Comparison of ENCODE assay signal across 29 cellular contexts in the genomic region with DNA sequence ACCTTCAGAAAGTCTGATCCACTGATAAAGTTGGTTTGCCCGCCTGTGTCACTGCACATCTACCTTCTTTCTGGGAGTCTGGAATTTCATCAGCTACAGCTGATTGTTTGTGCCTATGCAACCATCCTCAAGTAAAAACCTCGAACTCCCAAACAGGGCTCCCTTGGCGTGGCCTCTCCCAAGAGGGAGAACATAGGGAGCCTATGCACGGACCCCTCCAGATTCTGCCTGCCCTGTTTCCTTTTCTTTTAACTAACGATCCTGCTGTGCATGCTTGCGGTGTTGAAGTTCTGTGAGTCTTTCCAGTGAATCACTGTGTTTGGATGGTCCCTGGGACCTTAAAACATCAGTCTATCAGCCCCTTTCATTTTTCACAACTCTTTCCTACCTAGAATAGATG.
"Had no signal": no experiment of that assay in that cellular context is flagged by ENCODE, and none has a peak within 500 bp of the region (broad histone marks: within the 10 kb centered on the region; RNA-seq: fewer than 3 reads in every experiment).

No MANE protein-coding gene starts in this region.

- H3K4me1 Mint-ChIP-seq: immature natural killer cell; natural killer cell; stimulated activated naive CD8-positive, alpha-beta T cell treated with anti-CD3 and anti-CD28 coated beads, Interleukin-15, amount 100 ng/mL, for 72 hours had no signal

- DNase-seq: colonic mucosa; effector CD8-positive, alpha-beta T cell; foreskin keratinocyte; heart left ventricle; immature natural killer cell; islet precursor cell; kidney glomerular epithelial cell; left ventricle myocardium superior; lower lobe of right lung; natural killer cell; nucleus accumbens; stimulated activated CD4-positive, alpha-beta T cell treated with anti-CD3 and anti-CD28 coated beads, Interleukin-12 subunit alpha, Interleukin-12 subunit beta, amount 100 ng/mL, for 4 hours; stimulated activated CD4-positive, alpha-beta T cell treated with anti-CD3 and anti-CD28 coated beads, Interleukin-1b, Interleukin-23, amount 100 ng/mL, for 48 hours; stimulated activated CD4-positive, alpha-beta T cell treated with anti-CD3 and anti-CD28 coated beads, Interleukin-4, amount 100 ng/mL, for 1 hour; stimulated activated CD8-positive, alpha-beta memory T cell treated with anti-CD3 and anti-CD28 coated beads, Interleukin-4, amount 100 ng/mL, for 48 hours; stimulated activated naive CD4-positive, alpha-beta T cell; stimulated activated naive CD8-positive, alpha-beta T cell treated with anti-CD3 and anti-CD28 coated beads, Interleukin-15, amount 100 ng/mL, for 72 hours; transverse colon had no signal

- FAIRE-seq: endothelial cell of umbilical vein had no signal

- H3K4me1 ChIP-seq: colonic mucosa, esophagus muscularis mucosa, foreskin keratinocyte, gastroesophageal sphincter, heart left ventricle, lower lobe of right lung, prostate gland, right atrium auricular region, suprapubic skin, transverse colon, vagina had no signal

- H2AFZ ChIP-seq: hepatocyte had no signal

- H3K27ac Mint-ChIP-seq: dendritic cell treated with granulocyte-macrophage colony-stimulating factor and Interleukin-4, amounts not matched to agents 40 ng/mL and 50 ng/mL, for 4 days; immature natural killer cell; natural killer cell had no signal

- H3K36me3 ChIP-seq: colonic mucosa, esophagus muscularis mucosa, gastroesophageal sphincter, heart left ventricle, lower lobe of right lung, prostate gland, right atrium auricular region, suprapubic skin, transverse colon, vagina had no signal

- H3K4me3 Mint-ChIP-seq: dendritic cell treated with granulocyte-macrophage colony-stimulating factor and Interleukin-4, amounts not matched to agents 40 ng/mL and 50 ng/mL, for 4 days; immature natural killer cell; natural killer cell; stimulated activated naive CD8-positive, alpha-beta T cell treated with anti-CD3 and anti-CD28 coated beads, Interleukin-15, amount 100 ng/mL, for 72 hours had no signal

- H3K4me2 ChIP-seq: hepatocyte, smooth muscle cell had no signal

- H3K4me3 ChIP-seq: colonic mucosa, esophagus muscularis mucosa, gastroesophageal sphincter, heart left ventricle, hepatocyte, lower lobe of right lung, prostate gland, right atrium auricular region, smooth muscle cell, suprapubic skin, transverse colon, vagina had no signal

- H3K9me3 ChIP-seq: colonic mucosa, esophagus muscularis mucosa, gastroesophageal sphincter, heart left ventricle, lower lobe of right lung, prostate gland, right atrium auricular region, suprapubic skin, transverse colon, vagina had no signal

- ATAC-seq: foreskin keratinocyte; gastroesophageal sphincter; heart left ventricle; left ventricle myocardium superior; lower lobe of right lung; natural killer cell; sciatic nerve; stimulated activated naive CD8-positive, alpha-beta T cell treated with anti-CD3 and anti-CD28 coated beads, Interleukin-15, amount 100 ng/mL, for 72 hours had no signal

- H3K27me3 ChIP-seq: colonic mucosa, esophagus muscularis mucosa, foreskin keratinocyte, gastroesophageal sphincter, heart left ventricle, hepatocyte, right atrium auricular region, suprapubic skin, transverse colon, vagina had no signal

- H3K27me3 Mint-ChIP-seq: dendritic cell treated with granulocyte-macrophage colony-stimulating factor and Interleukin-4, amounts not matched to agents 40 ng/mL and 50 ng/mL, for 4 days; stimulated activated naive CD8-positive, alpha-beta T cell treated with anti-CD3 and anti-CD28 coated beads, Interleukin-15, amount 100 ng/mL, for 72 hours had no signal

- H3K36me3 Mint-ChIP-seq: immature natural killer cell, natural killer cell had no signal

- H3K27ac ChIP-seq: colonic mucosa, esophagus muscularis mucosa, foreskin keratinocyte, gastroesophageal sphincter, heart left ventricle, hepatocyte, lower lobe of right lung, prostate gland, right atrium auricular region, suprapubic skin, transverse colon, vagina had no signal

- H3K79me2 ChIP-seq: hepatocyte had no signal

- H3K9me3 Mint-ChIP-seq: dendritic cell treated with granulocyte-macrophage colony-stimulating factor and Interleukin-4, amounts not matched to agents 40 ng/mL and 50 ng/mL, for 4 days; stimulated activated naive CD8-positive, alpha-beta T cell treated with anti-CD3 and anti-CD28 coated beads, Interleukin-15, amount 100 ng/mL, for 72 hours had no signal
